Comparison of ENCODE assay signal across 28 cellular contexts in the genomic region with DNA sequence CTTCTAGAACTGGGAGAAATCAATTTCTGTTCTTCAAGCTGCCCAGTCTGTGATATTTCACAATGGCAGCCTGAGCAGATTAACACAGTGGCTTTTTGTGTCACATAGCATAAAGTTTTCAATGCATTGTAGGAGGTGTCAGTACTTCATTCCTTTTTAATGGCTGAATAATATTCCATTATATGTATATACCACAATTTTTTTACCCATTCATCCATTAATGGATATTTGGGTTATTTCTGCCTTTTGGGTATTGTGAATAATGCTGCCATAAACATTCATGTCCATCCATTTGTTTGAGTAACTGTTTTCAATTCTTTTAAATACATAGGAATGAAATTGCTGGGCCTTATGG.
"Had no signal": no experiment of that assay in that cellular context is flagged by ENCODE, and none has a peak within 500 bp of the region (broad histone marks: within the 10 kb centered on the region; RNA-seq: fewer than 3 reads in every experiment).

No MANE protein-coding gene starts in this region.

- H3K4me3 ChIP-seq: stomach, suprapubic skin, testis, thoracic aorta, thyroid gland, tibial artery, tibial nerve, upper lobe of left lung, upper lobe of right lung, uterus, vagina had no signal

- ATAC-seq: stimulated activated memory B cell treated with anti-CD40 and anti-IgM and Interleukin-4, amounts not matched to agents 10 μg/mL and 1 μg/mL and 100 μg/mL, for 72 hours; stimulated activated naive B cell treated with anti-CD40 and anti-IgM and Interleukin-4, amounts not matched to agents 10 μg/mL and 1 μg/mL and 100 μg/mL, for 72 hours; stimulated activated naive CD8-positive, alpha-beta T cell treated with anti-CD3 and anti-CD28 coated beads, Interleukin-15, amount 100 ng/mL, for 72 hours; stimulated activated naive CD8-positive, alpha-beta T cell treated with anti-CD3 and anti-CD28 coated beads, Interleukin-15, Interleukin-2, amounts not matched to agents 100 U/mL and 50 U/mL, for 24 hours; upper lobe of right lung had no signal

- H3K27ac Mint-ChIP-seq: stimulated activated memory B cell treated with anti-CD40 and anti-IgM and Interleukin-4, amounts not matched to agents 10 μg/mL and 1 μg/mL and 100 μg/mL, for 72 hours; stimulated activated naive B cell treated with anti-CD40 and anti-IgM and Interleukin-4, amounts not matched to agents 10 μg/mL and 1 μg/mL and 100 μg/mL, for 72 hours; stimulated activated naive CD8-positive, alpha-beta T cell treated with anti-CD3 and anti-CD28 coated beads, Interleukin-15, amount 100 ng/mL, for 72 hours; stimulated activated naive CD8-positive, alpha-beta T cell treated with anti-CD3 and anti-CD28 coated beads, Interleukin-15, Interleukin-2, amounts not matched to agents 100 ng/mL and 50 ng/mL, for 24 hours; type B pancreatic cell had no signal

- H3K4me3 Mint-ChIP-seq: stimulated activated memory B cell treated with anti-CD40 and anti-IgM and Interleukin-4, amounts not matched to agents 10 μg/mL and 1 μg/mL and 100 μg/mL, for 72 hours; stimulated activated naive B cell treated with anti-CD40 and anti-IgM and Interleukin-4, amounts not matched to agents 10 μg/mL and 1 μg/mL and 100 μg/mL, for 72 hours; stimulated activated naive CD8-positive, alpha-beta T cell treated with anti-CD3 and anti-CD28 coated beads, Interleukin-15, amount 100 ng/mL, for 72 hours; stimulated activated naive CD8-positive, alpha-beta T cell treated with anti-CD3 and anti-CD28 coated beads, Interleukin-15, Interleukin-2, amounts not matched to agents 100 ng/mL and 50 ng/mL, for 24 hours; type B pancreatic cell had no signal

- H3K36me3 Mint-ChIP-seq: stimulated activated memory B cell treated with anti-CD40 and anti-IgM and Interleukin-4, amounts not matched to agents 10 μg/mL and 1 μg/mL and 100 μg/mL, for 72 hours; type B pancreatic cell had no signal

- H3K9me3 ChIP-seq: suprapubic skin, testis, thoracic aorta, thyroid gland, tibial artery, transverse colon, upper lobe of right lung, uterus, vagina had no signal

- H3K9me3 Mint-ChIP-seq: stimulated activated memory B cell treated with anti-CD40 and anti-IgM and Interleukin-4, amounts not matched to agents 10 μg/mL and 1 μg/mL and 100 μg/mL, for 72 hours had no signal

- H3K4me1 ChIP-seq: testis, thyroid gland, tibial artery, transverse colon, upper lobe of left lung, upper lobe of right lung, uterus had no signal

- H3K36me3 ChIP-seq: stomach, suprapubic skin, thoracic aorta, thyroid gland, tibial artery, tibial nerve, transverse colon, upper lobe of left lung, upper lobe of right lung, uterus, vagina had no signal

- DNase-seq: stimulated activated CD4-positive, alpha-beta T cell treated with anti-CD3 and anti-CD28 coated beads, Interleukin-2, amount 100 ng/mL, for 48 hours; stimulated activated CD4-positive, alpha-beta T cell treated with anti-CD3 and anti-CD28 coated beads, Interleukin-4, amount 100 ng/mL, for 1 hour; stimulated activated CD4-positive, alpha-beta T cell treated with anti-CD3 and anti-CD28 coated beads, Interleukin-4, amount 100 ng/mL, for 24 hours; stimulated activated CD4-positive, alpha-beta T cell treated with anti-CD3 and anti-CD28 coated beads, Interleukin-4, amount 100 ng/mL, for 4 hours; stimulated activated CD8-positive, alpha-beta memory T cell treated with anti-CD3 and anti-CD28 coated beads, Interleukin-4, amount 100 ng/mL, for 48 hours; stimulated activated naive B cell treated with anti-CD40 and anti-IgM and Interleukin-4, amounts not matched to agents 10 μg/mL and 1 μg/mL and 100 μg/mL, for 72 hours; stimulated activated naive CD4-positive, alpha-beta T cell; stimulated activated naive CD4-positive, alpha-beta T cell treated with Interleukin-2 at 50 U/mL for 16 hours; stimulated activated naive CD8-positive, alpha-beta T cell treated with anti-CD3 and anti-CD28 coated beads, Interleukin-15, amount 100 ng/mL, for 72 hours; stimulated activated naive CD8-positive, alpha-beta T cell treated with anti-CD3 and anti-CD28 coated beads, Interleukin-15, Interleukin-2, amounts not matched to agents 100 U/mL and 50 U/mL, for 24 hours; stomach; substantia nigra; testis; thyroid gland; tibial artery; transverse colon; trophoblast cell; upper lobe of left lung; upper lobe of right lung; uterus had no signal

- H3K4me1 Mint-ChIP-seq: stimulated activated memory B cell treated with anti-CD40 and anti-IgM and Interleukin-4, amounts not matched to agents 10 μg/mL and 1 μg/mL and 100 μg/mL, for 72 hours; stimulated activated naive B cell treated with anti-CD40 and anti-IgM and Interleukin-4, amounts not matched to agents 10 μg/mL and 1 μg/mL and 100 μg/mL, for 72 hours; stimulated activated naive CD8-positive, alpha-beta T cell treated with anti-CD3 and anti-CD28 coated beads, Interleukin-15, amount 100 ng/mL, for 72 hours had no signal

- H3K27me3 ChIP-seq: suprapubic skin, testis, thyroid gland, tibial artery, tibial nerve, transverse colon, upper lobe of left lung, upper lobe of right lung, uterus, vagina had no signal

- H3K27ac ChIP-seq: stomach, suprapubic skin, testis, thoracic aorta, thyroid gland, tibial artery, tibial nerve, transverse colon, upper lobe of left lung, upper lobe of right lung, uterus, vagina had no signal

- FAIRE-seq: urothelium cell line had no signal
